In genomic region chr16:57918994-57919393, GRCh38 we compare ENCODE assay signal across 37 cellular contexts. TPM values are rescaled to one million over a fixed set of nuclear protein-coding genes. Genes with fewer than 3 reads are reported as not detected.
"Had no signal": no experiment of that assay in that cellular context is flagged by ENCODE, and none has a peak within 500 bp of the region (broad histone marks: within the 10 kb centered on the region; RNA-seq: fewer than 3 reads in every experiment).

No MANE protein-coding gene starts in this region.

- H3K4me3 Mint-ChIP-seq: activated B cell treated with CpG ODN at 0.5 μM for 24 hours; activated CD8-positive, alpha-beta T cell treated with anti-CD3 and anti-CD28 coated beads for 36 hours; activated naive CD8-positive, alpha-beta T cell; activated T-cell treated with anti-CD3 and anti-CD28 coated beads, Interleukin-2, amount 50 U/mL, for 4 hours; activated T-helper 17 cell treated with anti-CD3 and anti-CD28 coated beads, Interleukin-2, amount 50 U/mL, for 72 hours; effector memory CD8-positive, alpha-beta T cell; T-helper 17 cell; T-helper 2 cell treated with Interferon-gamma antibody and Interleukin-4, amounts not matched to agents 5 μg/mL and 100 μg/mL, for 36 hours had no signal

- H3K4me1 ChIP-seq: esophagus muscularis mucosa, gastroesophageal sphincter had no signal

- ATAC-seq: activated CD4-positive, CD25-positive, alpha-beta regulatory T cell treated with anti-CD3 and anti-CD28 coated beads, Interleukin-2, amount 50 U/mL, for 24 hours; activated CD8-positive, alpha-beta T cell treated with anti-CD3 and anti-CD28 coated beads for 36 hours; activated T-cell treated with anti-CD3 and anti-CD28 coated beads, Interleukin-2, amount 50 U/mL, for 4 hours; activated T-helper 17 cell treated with anti-CD3 and anti-CD28 coated beads, Interleukin-2, amount 50 U/mL, for 72 hours; effector memory CD8-positive, alpha-beta T cell; gastroesophageal sphincter; T-helper 17 cell had no signal

- DNase-seq: activated B cell treated with CpG ODN at 0.5 μM for 24 hours; activated CD4-positive, alpha-beta T cell treated with anti-CD3 and anti-CD28 coated beads for 48 hours; activated CD4-positive, alpha-beta T cell treated with anti-CD3 and anti-CD28 coated beads, Interleukin-2, amount 50 U/mL, for 1 hour; activated CD4-positive, alpha-beta T cell treated with anti-CD3 and anti-CD28 coated beads, Interleukin-2, amount 50 U/mL, for 48 hours; activated CD8-positive, alpha-beta memory T cell treated with anti-CD3 and anti-CD28 coated beads for 24 hours; activated CD8-positive, alpha-beta T cell treated with anti-CD3 and anti-CD28 coated beads for 36 hours; activated effector memory CD4-positive, alpha-beta T cell treated with Interleukin-2 at 50 U/mL for 16 hours; activated gamma-delta T cell treated with Interleukin-2 at 50 U/mL for 16 hours; activated naive CD4-positive, alpha-beta T cell treated with anti-CD3 and anti-CD28 coated beads, Interleukin-2, amount 50 U/mL, for 16 hours; activated naive CD4-positive, alpha-beta T cell treated with Interleukin-2 at 50 U/mL for 16 hours; activated T-cell treated with anti-CD3 and anti-CD28 coated beads, Interleukin-2, amount 50 U/mL, for 4 hours; amniotic stem cell; anterior cingulate cortex; brain microvascular endothelial cell; caudate nucleus; cortex of kidney; dermis blood vessel endothelial cell; effector CD4-positive, alpha-beta T cell; effector memory CD8-positive, alpha-beta T cell; erythroblast; foreskin melanocyte; T-helper 1 cell; T-helper 17 cell; T1000 had no signal

- H3K9me3 Mint-ChIP-seq: activated CD8-positive, alpha-beta T cell treated with anti-CD3 and anti-CD28 coated beads for 36 hours; activated T-cell treated with anti-CD3 and anti-CD28 coated beads, Interleukin-2, amount 50 U/mL, for 4 hours; effector memory CD8-positive, alpha-beta T cell; T-helper 2 cell treated with Interferon-gamma antibody and Interleukin-4, amounts not matched to agents 5 μg/mL and 100 μg/mL, for 36 hours had no signal

- H3K4me3 ChIP-seq: esophagus muscularis mucosa, gastroesophageal sphincter had no signal

- H3K27ac ChIP-seq: brain microvascular endothelial cell, esophagus muscularis mucosa, gastroesophageal sphincter, VCaP had no signal

- H3K4me1 Mint-ChIP-seq: activated B cell treated with CpG ODN at 0.5 μM for 24 hours; activated T-helper 17 cell treated with anti-CD3 and anti-CD28 coated beads, Interleukin-2, amount 50 U/mL, for 72 hours; T-helper 17 cell had no signal

- H3K9me3 ChIP-seq: gastroesophageal sphincter had no signal

- H3K27me3 ChIP-seq: brain microvascular endothelial cell had no signal

- FAIRE-seq: astrocyte, colon had no signal

- H3K27me3 Mint-ChIP-seq: activated CD8-positive, alpha-beta T cell treated with anti-CD3 and anti-CD28 coated beads for 36 hours; activated naive CD8-positive, alpha-beta T cell; activated T-helper 17 cell treated with anti-CD3 and anti-CD28 coated beads, Interleukin-2, amount 50 U/mL, for 72 hours had no signal

- H3K27ac Mint-ChIP-seq: activated B cell treated with CpG ODN at 0.5 μM for 24 hours; activated CD8-positive, alpha-beta T cell treated with anti-CD3 and anti-CD28 coated beads for 36 hours; activated naive CD8-positive, alpha-beta T cell; activated T-helper 17 cell treated with anti-CD3 and anti-CD28 coated beads, Interleukin-2, amount 50 U/mL, for 72 hours; effector memory CD8-positive, alpha-beta T cell; T-helper 17 cell; T-helper 2 cell treated with Interferon-gamma antibody and Interleukin-4, amounts not matched to agents 5 μg/mL and 100 μg/mL, for 36 hours had no signal

- H3K36me3 ChIP-seq: brain microvascular endothelial cell, esophagus muscularis mucosa, gastroesophageal sphincter had no signal

- H3K36me3 Mint-ChIP-seq: activated naive CD8-positive, alpha-beta T cell had no signal

RNA-seq across cellular contexts. Expression of gene CNGB1, which starts 51.9 kb away (rescaled TPM):
- total RNA-seq: activated B cell treated with CpG ODN at 0.5 μM for 24 hours; activated CD8-positive, alpha-beta T cell treated with anti-CD3 and anti-CD28 coated beads for 36 hours; activated T-cell treated with anti-CD3 and anti-CD28 coated beads, Interleukin-2, amount 50 U/mL, for 4 hours; activated T-helper 17 cell treated with anti-CD3 and anti-CD28 coated beads, Interleukin-2, amount 50 U/mL, for 72 hours; astrocyte; chondrocyte; dermis blood vessel endothelial cell; fibroblast of lung; fibroblast of villous mesenchyme; glomerular endothelial cell; T-helper 17 cell had no signal
- polyA plus RNA-seq: fibroblast of lung had no signal
